8 cellular contexts compared by ENCODE assay signal in the genomic region with DNA sequence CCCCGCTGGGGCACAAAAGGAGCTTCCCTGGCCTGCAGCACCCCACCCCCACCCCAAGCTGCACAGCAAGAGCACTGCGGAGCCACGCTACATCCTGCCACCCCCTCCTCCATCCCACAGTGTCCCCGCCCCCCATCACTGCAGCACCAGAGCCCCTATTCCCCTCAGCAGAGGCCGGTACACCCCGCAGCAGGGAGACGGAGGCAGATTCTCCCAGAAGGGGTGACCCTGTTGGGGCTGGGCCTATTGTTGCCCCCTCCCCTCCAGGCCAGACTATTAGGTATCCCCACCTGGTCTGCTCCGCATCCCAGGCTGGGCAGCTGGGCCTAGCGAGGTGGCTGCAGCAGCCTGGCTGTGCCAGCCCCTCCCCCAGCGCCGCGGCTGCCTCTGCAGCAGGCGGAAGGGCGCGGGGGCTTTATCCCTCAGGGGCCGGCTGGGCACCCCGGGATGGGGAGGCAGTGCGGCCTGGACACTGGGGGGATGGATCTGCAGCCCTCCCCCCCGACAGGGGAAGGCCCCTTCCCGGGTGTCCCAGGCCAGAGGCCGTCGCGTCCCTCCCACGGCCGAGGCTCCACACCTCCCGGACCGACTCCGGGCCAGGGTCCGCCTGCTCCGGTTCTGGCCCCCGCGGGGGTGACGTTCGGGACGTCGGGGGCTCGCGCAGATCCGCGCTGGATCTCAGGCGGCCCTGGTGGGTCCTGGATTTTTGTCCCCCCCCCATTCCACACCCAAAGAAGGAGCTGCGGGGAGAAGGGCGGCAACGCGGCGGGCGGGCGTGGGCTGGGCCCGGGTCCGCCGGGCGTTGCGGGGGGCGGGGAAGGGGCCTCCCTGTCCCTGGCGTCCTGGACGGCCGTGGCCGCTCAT. TPM values are rescaled to one million over a fixed set of nuclear protein-coding genes. Genes with fewer than 3 reads are reported as not detected.
A peak's percentile ranks its signal among the peaks of the same experiment; 100 is the strongest.
DNase-seq lines count a peak whose midpoint lies in the region; ATAC-seq, FAIRE-seq and TF ChIP-seq lines count a peak whose summit lies in the region.

No MANE protein-coding gene starts in this region.

- H3K27ac ChIP-seq in esophagus squamous epithelium (peak overlapping the region in 3 of 4 donors; percentile 53 to 80 (median 74)), parathyroid adenoma (no peak overlapping the region)

- H3K79me2 ChIP-seq in parathyroid adenoma: no peaks in the 10 kb centered on the region

- peak; percentile 66 for DNase-seq in COR-L47 (lab: John Stamatoyannopoulos, UW)
- peak; percentile 2 for DNase-seq in RPMI8226
- DNase-seq in esophagus squamous epithelium (lab: John Stamatoyannopoulos, UW): no peak
- DNase-seq in EL: no peak
- DNase-seq in HTR-8/SVneo (ENCODE audit: insufficient read length, low spot score): no peak

- H3K27me3 ChIP-seq in esophagus squamous epithelium: peaks cover 0 to 64% (median 7%) of the 10 kb centered on the region in 4 donors
- no peaks in the 10 kb centered on the region for H3K27me3 ChIP-seq in parathyroid adenoma (ENCODE audit: control insufficient read depth, insufficient read depth, low read length)

- H3K36me3 ChIP-seq in esophagus squamous epithelium (no peaks in the 10 kb centered on the region), parathyroid adenoma (ENCODE audit: control insufficient read depth, insufficient read depth, low read length) (no peaks in the 10 kb centered on the region)

- TF ChIP-seq CTCF in esophagus squamous epithelium (IDR thresholded peaks at IDR 0.05) (no peak), parathyroid adenoma (IDR thresholded peaks at IDR 0.05) (no peak)

- intact Hi-C loops in esophagus squamous epithelium (cut with DNase I): loop anchor here (10.0 kb wide), 1 partner anchor 366 kb away; no protein-coding TSS in a partner anchor

- H3K9ac ChIP-seq in parathyroid adenoma: no peak overlapping the region

- TF ChIP-seq POLR2A in esophagus squamous epithelium (IDR thresholded peaks at IDR 0.05): no peak

- no CpG with 5 or more reads among the region's 58 CpGs for WGBS in esophagus squamous epithelium, 2 donors

- no peaks in the 10 kb centered on the region for H3K9me3 ChIP-seq in esophagus squamous epithelium
- H3K9me3 ChIP-seq in parathyroid adenoma (ENCODE audit: control insufficient read depth, low read length): no peaks in the 10 kb centered on the region

- H3K4me2 ChIP-seq in parathyroid adenoma (ENCODE audit: low read length): peak overlapping the region; percentile 55

- peak overlapping the region; percentile 2 to 65 (median 52) for H3K4me3 ChIP-seq in esophagus squamous epithelium
- peak overlapping the region; percentile 46 for H3K4me3 ChIP-seq in parathyroid adenoma (ENCODE audit: low read depth, low read length)

- no peak for ATAC-seq in HG02938 (IDR thresholded peaks at IDR 0.05; ENCODE audit: unreplicated experiment)
- no peak for ATAC-seq in HG02870 (IDR thresholded peaks at IDR 0.05; ENCODE audit: unreplicated experiment)

- H3K4me1 ChIP-seq in esophagus squamous epithelium (peaks cover 22 to 52% (median 28%) of the 10 kb centered on the region in 3 donors), parathyroid adenoma (no peaks in the 10 kb centered on the region)

- FAIRE-seq in HTR-8/SVneo (lab: Jason Lieb, UNC): no peak

- peak overlapping the region; percentile 60 for H2AFZ ChIP-seq in parathyroid adenoma

RNA-seq across cellular contexts. Expression of a gene that starts 0.9 kb away (rescaled TPM):
- total RNA-seq in esophagus squamous epithelium: 1 to 10 TPM in 2 of 4 donors, under 1 TPM in 2; 0.12 to 1.3 (median 0.64) TPM

RNA-seq across cellular contexts. Expression of a gene that starts 14.0 kb away (rescaled TPM):
- not detected for total RNA-seq in esophagus squamous epithelium

RNA-seq across cellular contexts. Expression of a gene that starts 27.0 kb away (rescaled TPM):
- total RNA-seq in esophagus squamous epithelium: not detected

RNA-seq across cellular contexts. Expression of a gene that starts 37.1 kb away (rescaled TPM):
- not detected for total RNA-seq in esophagus squamous epithelium

RNA-seq across cellular contexts. Expression of a gene that starts 50.8 kb away (rescaled TPM):
- total RNA-seq in esophagus squamous epithelium: not detected

Comparison
In these comparisons a context has a peak if more than half of its experiments do, and no peak if none do; other contexts are left out.
1. DNase-seq: peak in COR-L47 (single experiment) and RPMI8226 (single experiment); none in esophagus squamous epithelium (single experiment), EL (single experiment) and HTR-8/SVneo (single experiment).